In the genomic region with DNA sequence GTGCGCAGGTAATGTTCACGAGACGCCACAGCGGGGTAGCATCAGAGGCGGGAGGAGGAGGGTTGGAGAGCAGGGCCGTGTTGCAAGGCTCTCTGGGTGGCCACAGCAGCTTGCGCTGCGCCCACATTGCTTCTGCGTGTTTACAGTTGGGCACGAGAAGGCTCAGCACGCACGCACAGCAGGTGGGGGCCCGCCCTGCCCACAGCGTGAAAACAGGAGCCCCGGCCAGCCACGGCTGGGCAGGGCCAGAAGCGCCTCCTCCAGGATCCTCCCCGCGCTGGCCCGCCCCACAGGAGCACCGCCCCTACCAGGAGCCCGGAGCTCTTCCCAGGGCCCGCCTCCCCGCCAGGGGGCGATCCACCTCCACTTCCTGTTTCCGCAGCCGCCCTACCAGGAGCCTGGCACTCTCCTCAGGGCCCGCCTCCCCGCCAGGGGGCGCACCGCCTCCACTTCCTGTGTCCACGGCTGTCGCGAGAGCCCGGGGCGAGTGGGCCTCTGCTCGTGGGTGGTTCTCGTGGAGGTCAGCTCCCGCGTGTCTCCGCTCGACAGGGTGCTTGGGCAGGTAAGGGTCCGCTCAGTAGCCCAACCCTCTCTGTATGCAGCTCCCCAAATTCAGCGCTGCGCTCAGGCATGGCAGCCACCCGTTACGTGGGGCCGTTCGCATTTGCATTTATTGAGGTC, we compare ENCODE assay signal across 8 cellular contexts. TPM values are rescaled to one million over a fixed set of nuclear protein-coding genes. Genes with fewer than 3 reads are reported as not detected.
DNase-seq lines count a peak whose midpoint lies in the region; ATAC-seq and TF ChIP-seq lines count a peak whose summit lies in the region.

A gene with protein sequence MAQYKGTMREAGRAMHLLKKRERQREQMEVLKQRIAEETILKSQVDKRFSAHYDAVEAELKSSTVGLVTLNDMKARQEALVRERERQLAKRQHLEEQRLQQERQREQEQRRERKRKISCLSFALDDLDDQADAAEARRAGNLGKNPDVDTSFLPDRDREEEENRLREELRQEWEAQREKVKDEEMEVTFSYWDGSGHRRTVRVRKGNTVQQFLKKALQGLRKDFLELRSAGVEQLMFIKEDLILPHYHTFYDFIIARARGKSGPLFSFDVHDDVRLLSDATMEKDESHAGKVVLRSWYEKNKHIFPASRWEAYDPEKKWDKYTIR (plus strand): TSS at position 449 of the 681 bp plus-strand sequence. CDS start 439 bp downstream, outside the sequence.

- peak; percentile 93 for TF ChIP-seq CTCF in CD14-positive monocyte (IDR thresholded peaks at IDR 0.05)
- peak; percentile 41; the same call in 1 of the 2 replicates for TF ChIP-seq CTCF in Panc1 (IDR thresholded peaks at IDR 0.05)
- peak; percentile 94 for TF ChIP-seq CTCF in fibroblast of villous mesenchyme (IDR thresholded peaks at IDR 0.05; ENCODE audit: insufficient read depth, low read depth, low read length)
- peak; percentile 40 for TF ChIP-seq CTCF in neural cell (IDR thresholded peaks at IDR 0.05; ENCODE audit: poor library complexity, severe bottlenecking)

- peaks cover 11 to 25% (median 14%) of the 10 kb centered on the region in 7 donors for H3K9me3 Mint-ChIP-seq in CD14-positive monocyte
- H3K9me3 Mint-ChIP-seq in stimulated activated naive CD8-positive, alpha-beta T cell treated with anti-CD3 and anti-CD28 coated beads, Interleukin-15, amount 100 ng/mL, for 72 hours = no peaks in the 10 kb centered on the region

- no peak within 1 kb of the TSS for H2AFZ ChIP-seq in neural cell (ENCODE audit: low read depth, low read length)

- no peak for TF ChIP-seq EP300 in neural cell (conservative IDR thresholded peaks at IDR 0.05; ENCODE audit: poor library complexity, severe bottlenecking)

- H3K36me3 Mint-ChIP-seq in CD14-positive monocyte = no peaks in the 10 kb centered on the region

- no peak within 1 kb of the TSS for H3K9ac ChIP-seq in neural cell (ENCODE audit: low read length)

- peaks cover 0 to 9% (median 0%) of the 10 kb centered on the region in 3 donors for H3K27me3 Mint-ChIP-seq in CD14-positive monocyte (ENCODE audit: low read depth in 3 of 3)
- no peaks in the 10 kb centered on the region for H3K27me3 Mint-ChIP-seq in stimulated activated naive CD8-positive, alpha-beta T cell treated with anti-CD3 and anti-CD28 coated beads, Interleukin-15, amount 100 ng/mL, for 72 hours

- H3K9me2 ChIP-seq in neural cell (ENCODE audit: insufficient read depth, low read length) = no peaks in the 10 kb centered on the region

- POLR2A ChIA-PET in Panc1 (lab: Charles Lee) = no interaction called here

- ATAC-seq in GM19397 (IDR thresholded peaks at IDR 0.05; ENCODE audit: unreplicated experiment) = peak; percentile 92
- ATAC-seq in HG03565 (IDR thresholded peaks at IDR 0.05; ENCODE audit: unreplicated experiment) = peak; percentile 83
- peak; percentile 38; the same call in 1 of the 2 replicates for ATAC-seq in Panc1
- peak; percentile 98 for ATAC-seq in stimulated activated naive CD8-positive, alpha-beta T cell treated with anti-CD3 and anti-CD28 coated beads, Interleukin-15, amount 100 ng/mL, for 72 hours

- H3K4me2 ChIP-seq in neural cell (ENCODE audit: low read length) = no peak within 1 kb of the TSS

- H3K27me3 ChIP-seq in Panc1 (ENCODE audit: control insufficient read depth, insufficient read depth, low read length) (no peaks in the 10 kb centered on the region), neural cell (ENCODE audit: insufficient read depth, low read depth, low read length) (no peaks in the 10 kb centered on the region)

- H3K36me3 ChIP-seq in Panc1 (ENCODE audit: control insufficient read depth, insufficient read depth, low read length) (no peaks in the 10 kb centered on the region), neural cell (ENCODE audit: insufficient read depth, low read length) (no peaks in the 10 kb centered on the region)

- in situ Hi-C loops in Panc1 (cut with HindIII; ENCODE audit: low pct_unique_long_range_greater_than_20kb, low sequenced_read_pairs) = no loop called here

- H3K27ac Mint-ChIP-seq in CD14-positive monocyte = peak within 1 kb of the TSS in 3 of 7 donors; percentile 5 to 64 (median 26)
- peak within 1 kb of the TSS; percentile 81 to 86 for H3K27ac Mint-ChIP-seq in stimulated activated naive CD8-positive, alpha-beta T cell treated with anti-CD3 and anti-CD28 coated beads, Interleukin-15, amount 100 ng/mL, for 72 hours

- no peaks in the 10 kb centered on the region for H3F3A ChIP-seq in neural cell (ENCODE audit: insufficient read depth, low read length, poor library complexity, severe bottlenecking)

- CTCF ChIA-PET in Panc1 (lab: Charles Lee) = no interaction called here

- no peaks in the 10 kb centered on the region for H3K79me2 ChIP-seq in neural cell (replicated peaks; ENCODE audit: insufficient read depth, low read length)

- H3K4me3 ChIP-seq in Panc1 (ENCODE audit: low read depth in 2 of 2, low read length in 2 of 2) (peak within 1 kb of the TSS in 1 of 2 experiments; percentile 17; a peak in 1 of 4 replicates), fibroblast of villous mesenchyme (ENCODE audit: low read depth, low read length) (peak within 1 kb of the TSS; percentile 61), neural cell (ENCODE audit: low read length) (peak within 1 kb of the TSS; percentile 21)

- peak; percentile 89 for DNase-seq in CD14-positive monocyte (ENCODE audit: low spot score)
- DNase-seq in Panc1 (ENCODE audit: low read depth, low spot score) = no peak
- DNase-seq in activated gamma-delta T cell (lab: John Stamatoyannopoulos, UW) = peak; percentile 79
- peak; percentile 91 for DNase-seq in fibroblast of villous mesenchyme (ENCODE audit: low read depth)
- peak; percentile 91 to 92 for DNase-seq in stimulated activated naive CD8-positive, alpha-beta T cell treated with anti-CD3 and anti-CD28 coated beads, Interleukin-15, amount 100 ng/mL, for 72 hours

- H3K4me1 ChIP-seq in Panc1 (ENCODE audit: control insufficient read depth, insufficient read depth, low read length) = no peaks in the 10 kb centered on the region

- H3K9me3 ChIP-seq in Panc1 (ENCODE audit: control insufficient read depth, insufficient read depth, low read depth, low read length) (no peaks in the 10 kb centered on the region), neural cell (ENCODE audit: low read length) (no peaks in the 10 kb centered on the region)

- TF ChIP-seq RAD21 in neural cell (conservative IDR thresholded peaks at IDR 0.05) = no peak

- H3K4me3 Mint-ChIP-seq in CD14-positive monocyte = peak within 1 kb of the TSS; percentile 80 to 91
- H3K4me3 Mint-ChIP-seq in stimulated activated naive CD8-positive, alpha-beta T cell treated with anti-CD3 and anti-CD28 coated beads, Interleukin-15, amount 100 ng/mL, for 72 hours = peak within 1 kb of the TSS; percentile 67 to 86

- H3K4me1 Mint-ChIP-seq in CD14-positive monocyte = peaks cover 9% of the 10 kb centered on the region
- H3K4me1 Mint-ChIP-seq in stimulated activated naive CD8-positive, alpha-beta T cell treated with anti-CD3 and anti-CD28 coated beads, Interleukin-15, amount 100 ng/mL, for 72 hours = peaks cover 27% of the 10 kb centered on the region

- intact Hi-C loops in CD14-positive monocyte (cut with micrococcal nuclease) = no loop called here
- intact Hi-C loops in Panc1 (cut with micrococcal nuclease; ENCODE audit: unreplicated experiment) = no loop called here

- H4K20me1 ChIP-seq in neural cell (ENCODE audit: insufficient read depth) = no peaks in the 10 kb centered on the region

- BruUV-seq in Panc1 (replicated peaks; lab: Mats Ljungman, UMichigan) = no TSS peak

- H3K27ac ChIP-seq in Panc1 (ENCODE audit: low read length) (no peak within 1 kb of the TSS), neural cell (ENCODE audit: low read length) (no peak within 1 kb of the TSS)

TF ChIP-seq in neural cell, 6 proteins besides CTCF, POLR2A, EP300 and RAD21:
- TF ChIP-seq, protein P1, sequence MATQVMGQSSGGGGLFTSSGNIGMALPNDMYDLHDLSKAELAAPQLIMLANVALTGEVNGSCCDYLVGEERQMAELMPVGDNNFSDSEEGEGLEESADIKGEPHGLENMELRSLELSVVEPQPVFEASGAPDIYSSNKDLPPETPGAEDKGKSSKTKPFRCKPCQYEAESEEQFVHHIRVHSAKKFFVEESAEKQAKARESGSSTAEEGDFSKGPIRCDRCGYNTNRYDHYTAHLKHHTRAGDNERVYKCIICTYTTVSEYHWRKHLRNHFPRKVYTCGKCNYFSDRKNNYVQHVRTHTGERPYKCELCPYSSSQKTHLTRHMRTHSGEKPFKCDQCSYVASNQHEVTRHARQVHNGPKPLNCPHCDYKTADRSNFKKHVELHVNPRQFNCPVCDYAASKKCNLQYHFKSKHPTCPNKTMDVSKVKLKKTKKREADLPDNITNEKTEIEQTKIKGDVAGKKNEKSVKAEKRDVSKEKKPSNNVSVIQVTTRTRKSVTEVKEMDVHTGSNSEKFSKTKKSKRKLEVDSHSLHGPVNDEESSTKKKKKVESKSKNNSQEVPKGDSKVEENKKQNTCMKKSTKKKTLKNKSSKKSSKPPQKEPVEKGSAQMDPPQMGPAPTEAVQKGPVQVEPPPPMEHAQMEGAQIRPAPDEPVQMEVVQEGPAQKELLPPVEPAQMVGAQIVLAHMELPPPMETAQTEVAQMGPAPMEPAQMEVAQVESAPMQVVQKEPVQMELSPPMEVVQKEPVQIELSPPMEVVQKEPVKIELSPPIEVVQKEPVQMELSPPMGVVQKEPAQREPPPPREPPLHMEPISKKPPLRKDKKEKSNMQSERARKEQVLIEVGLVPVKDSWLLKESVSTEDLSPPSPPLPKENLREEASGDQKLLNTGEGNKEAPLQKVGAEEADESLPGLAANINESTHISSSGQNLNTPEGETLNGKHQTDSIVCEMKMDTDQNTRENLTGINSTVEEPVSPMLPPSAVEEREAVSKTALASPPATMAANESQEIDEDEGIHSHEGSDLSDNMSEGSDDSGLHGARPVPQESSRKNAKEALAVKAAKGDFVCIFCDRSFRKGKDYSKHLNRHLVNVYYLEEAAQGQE (IDR thresholded peaks at IDR 0.05; ENCODE audit: borderline replicate concordance) = no peak
- no peak for TF ChIP-seq SMC3 (conservative IDR thresholded peaks at IDR 0.05; ENCODE audit: poor library complexity)
- TF ChIP-seq POLR2AphosphoS5 (IDR thresholded peaks at IDR 0.05) = no peak
- TF ChIP-seq MXI1 (conservative IDR thresholded peaks at IDR 0.05; ENCODE audit: poor library complexity, severe bottlenecking) = no peak
- no peak for TF ChIP-seq TAF1 (IDR thresholded peaks at IDR 0.05; ENCODE audit: low read depth)
- no peak for TF ChIP-seq EZH2 (IDR thresholded peaks at IDR 0.05; ENCODE audit: borderline replicate concordance, insufficient read depth, low read length, poor library complexity, severe bottlenecking)

RNA-seq across cellular contexts. Expression of the gene that starts here (rescaled TPM):
- 1 to 10 TPM; 3.0 to 3.3 TPM for polyA plus RNA-seq in CD14-positive monocyte
- not detected for total RNA-seq in Panc1 (2021; ENCODE audit: unreplicated experiment)
- polyA plus RNA-seq in Panc1 (2012; ENCODE audit: insufficient read length) = not detected
- total RNA-seq in fibroblast of villous mesenchyme = 5.2 and 6.0 TPM in 2 replicates
- 0.18 and 0.79 TPM in 2 replicates for polyA plus RNA-seq in neural cell
- 0.46 and 0.73 TPM in 2 replicates for polyA minus RNA-seq in neural cell

Comparison
In these comparisons a context has a peak if more than half of its experiments do, and no peak if none do; other contexts are left out.
1. Peak in ATAC-seq in Panc1; RNA of the gene not detected or under 1 TPM.
2. CTCF ChIP-seq: peak in every context shown above with its lines; median percentile 94 in fibroblast of villous mesenchyme; 93 in CD14-positive monocyte; 41 in Panc1; 40 in neural cell.
3. ATAC-seq: peak in every context shown above with its lines; median percentile 98 in stimulated activated naive CD8-positive, alpha-beta T cell treated with anti-CD3 and anti-CD28 coated beads, Interleukin-15, amount 100 ng/mL, for 72 hours; 92 in GM19397; 83 in HG03565; 38 in Panc1.